Comparison of ENCODE assay signal across 1 cellular context in the genomic region with DNA sequence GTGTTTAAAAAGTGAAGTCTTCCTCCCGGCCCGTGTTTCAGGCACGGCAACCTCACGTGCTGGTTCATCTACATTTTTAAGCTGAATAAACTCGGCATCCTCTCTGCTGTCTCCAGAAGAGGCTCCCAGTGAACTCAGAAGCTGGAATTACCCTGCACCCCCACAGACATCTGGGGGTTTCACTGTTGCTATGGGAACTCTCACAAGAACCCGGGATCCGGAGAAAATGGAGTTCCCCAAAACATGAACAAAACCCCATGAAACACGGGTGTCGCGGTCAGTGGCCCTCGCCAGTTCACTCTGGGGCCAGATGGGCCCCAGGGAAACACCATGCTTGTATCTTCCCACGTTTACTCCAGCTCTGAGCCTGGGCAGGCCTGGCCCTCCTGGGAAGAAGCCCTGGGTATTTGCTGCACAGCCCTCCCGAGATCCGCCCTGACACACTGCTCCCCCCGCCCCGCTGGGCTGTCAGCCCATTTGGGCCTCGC.
TF ChIP-seq lines count a peak whose summit lies in the region.

No MANE protein-coding gene starts in this region.

TF ChIP-seq in H1, 55 proteins besides CTCF, POLR2A, EP300 and RAD21:
- TF ChIP-seq CBX5 (IDR thresholded peaks at IDR 0.05; ENCODE audit: low read depth, low read length): no peak
- TF ChIP-seq NANOG (IDR thresholded peaks at IDR 0.05; ENCODE audit: insufficient read depth, low read depth, low read length, poor library complexity, severe bottlenecking): no peak
- no peak for TF ChIP-seq TBP (IDR thresholded peaks at IDR 0.05; ENCODE audit: low read depth, low read length)
- TF ChIP-seq RBBP5 (IDR thresholded peaks at IDR 0.05; ENCODE audit: borderline replicate concordance, low read depth, low read length): no peak
- TF ChIP-seq JUN (IDR thresholded peaks at IDR 0.05; ENCODE audit: low read depth, low read length): no peak
TF ChIP-seq in H1: peak in this region for 0.
